ENCODE assay signal across 7 cellular contexts in genomic region chr1:155186266-155186954, GRCh38. TPM values are rescaled to one million over a fixed set of nuclear protein-coding genes. Genes with fewer than 3 reads are reported as not detected.
A peak's percentile ranks its signal among the peaks of the same experiment; 100 is the strongest.
DNase-seq lines count a peak whose midpoint lies in the region; ATAC-seq and TF ChIP-seq lines count a peak whose summit lies in the region.
"Had no signal": no experiment of that assay in that cellular context is flagged by ENCODE, and none has a peak within 500 bp of the region (broad histone marks: within the 10 kb centered on the region; RNA-seq: fewer than 3 reads in every experiment).

No MANE protein-coding gene starts in this region.

- no peak for ATAC-seq in GM18511 (IDR thresholded peaks at IDR 0.05; ENCODE audit: unreplicated experiment)

- TF ChIP-seq CTCF in thyroid gland (IDR thresholded peaks at IDR 0.05) = no peak

- H3K9me3 ChIP-seq in mucosa of rectum (ENCODE audit: control insufficient read depth in 2 of 2, low read length in 2 of 2) = no peaks in the 10 kb centered on the region
- no peaks in the 10 kb centered on the region for H3K9me3 ChIP-seq in thyroid gland

- peak overlapping the region; percentile 77 to 79 for H3K27ac ChIP-seq in mucosa of rectum (ENCODE audit: low read depth in 2 of 2, low read length in 2 of 2)
- no peak overlapping the region for H3K27ac ChIP-seq in thyroid gland

- H3K36me3 ChIP-seq in mucosa of rectum (ENCODE audit: control insufficient read depth in 2 of 2, insufficient read depth in 2 of 2, low read length in 2 of 2) (peaks cover 0 to 2% of the 10 kb centered on the region in 2 donors), thyroid gland (no peaks in the 10 kb centered on the region)

- no peaks in the 10 kb centered on the region for H3K27me3 ChIP-seq in mucosa of rectum (ENCODE audit: control insufficient read depth in 2 of 2, insufficient read depth in 2 of 2, low read length in 2 of 2)
- no peaks in the 10 kb centered on the region for H3K27me3 ChIP-seq in thyroid gland

- DNase-seq in DMS53 treated with DMSO at 0.1 percent for 48 hours (lab: John Stamatoyannopoulos, UW; ENCODE audit: unreplicated experiment) (peak; percentile 57), NCI-H69 (lab: John Stamatoyannopoulos, UW) (peak; percentile 83), EL (no peak), thyroid gland (no peak)
- DNase-seq: activated CD4-positive, alpha-beta T cell treated with anti-CD3 and anti-CD28 coated beads, Interleukin-2, amount 50 U/mL, for 4 hours had no signal

- WGBS in thyroid gland, 2 donors = 42 to 48% methylated on average over 8 of the region's 8 CpGs

- intact Hi-C loops in thyroid gland (cut with DNase I) = no loop called here

- TF ChIP-seq POLR2A in thyroid gland (IDR thresholded peaks at IDR 0.05) = no peak

- peak overlapping the region; percentile 38 to 54 for H3K9ac ChIP-seq in mucosa of rectum (ENCODE audit: low read depth in 1 of 2, low read length in 2 of 2)

- H3K4me3 ChIP-seq in mucosa of rectum (ENCODE audit: low read length in 2 of 2) (no peak overlapping the region), thyroid gland (replicated peaks in 1 of 3) (no peak overlapping the region)

- H3K4me1 ChIP-seq in mucosa of rectum (ENCODE audit: control insufficient read depth in 2 of 2, insufficient read depth in 2 of 2, low read length in 2 of 2) = peaks cover 34 to 37% of the 10 kb centered on the region in 2 donors
- peaks cover 0 to 5% of the 10 kb centered on the region in 2 donors for H3K4me1 ChIP-seq in thyroid gland

RNA-seq across cellular contexts. Expression of gene TRIM46, which starts 12.8 kb away (rescaled TPM):
- under 1 TPM in 1 of 4 donors, not detected in 3; 0.45 TPM for total RNA-seq in thyroid gland

RNA-seq across cellular contexts. Expression of gene KRTCAP2, which starts 13.3 kb away (rescaled TPM):
- 100 to 1,000 TPM in 3 of 4 donors, 10 to 100 TPM in 1; 79.8 to 263 (median 162) TPM for total RNA-seq in thyroid gland

RNA-seq across cellular contexts. Expression of gene THBS3, which starts 21.3 kb away (rescaled TPM):
- total RNA-seq in thyroid gland = 10 to 100 TPM in 3 of 4 donors, 1 to 10 TPM in 1; 8.5 to 25.7 (median 18.2) TPM

RNA-seq across cellular contexts. Expression of gene MTX1, which starts 22.1 kb away (rescaled TPM):
- total RNA-seq in thyroid gland = 10 to 100 TPM; 37.9 to 75.5 (median 52.1) TPM

RNA-seq across cellular contexts. Expression of gene DPM3, which starts 46.1 kb away (rescaled TPM):
- total RNA-seq in thyroid gland = 100 to 1,000 TPM in 2 of 4 donors, 10 to 100 TPM in 2; 43.3 to 154 (median 94.8) TPM

Comparison
In these comparisons a context has a peak if more than half of its experiments do, and no peak if none do; other contexts are left out.
1. DNase-seq: peak in DMS53 treated with DMSO at 0.1 percent for 48 hours (single experiment) and NCI-H69 (single experiment); none in EL (single experiment) and thyroid gland (0 of 2).
2. H3K27ac ChIP-seq: peak in mucosa of rectum (2 of 2); none in thyroid gland (0 of 3).